In the genomic region with DNA sequence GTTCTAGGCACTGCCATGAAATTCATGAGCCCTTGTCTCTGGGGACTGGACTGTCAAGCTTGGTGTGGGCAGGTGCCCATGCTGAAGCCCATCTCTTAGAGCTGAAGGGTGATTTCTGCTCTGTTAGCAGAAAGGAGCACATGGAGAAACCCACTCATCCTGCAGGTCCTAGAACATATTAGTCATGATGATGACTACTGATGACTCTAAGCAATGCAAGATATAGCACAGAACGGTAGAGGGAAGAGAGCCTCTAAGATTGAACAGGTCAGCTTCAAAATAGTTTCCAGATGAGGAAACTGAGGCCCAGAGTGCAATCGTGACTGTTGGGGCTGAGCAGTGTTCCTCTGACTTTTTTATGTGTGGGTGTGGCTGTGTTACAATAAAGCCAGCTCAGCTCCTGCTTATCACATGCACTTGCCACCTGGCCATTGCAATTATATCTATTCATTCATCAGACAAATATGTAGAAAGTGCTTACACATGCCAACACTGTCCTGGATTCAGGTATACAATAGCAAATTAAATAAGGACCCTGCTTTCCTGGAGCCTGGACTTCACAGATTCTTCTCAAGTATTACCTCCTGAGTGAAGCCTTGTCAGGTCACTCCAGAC, we compare ENCODE assay signal across 22 cellular contexts.
"Had no signal": no experiment of that assay in that cellular context is flagged by ENCODE, and none has a peak within 500 bp of the region (broad histone marks: within the 10 kb centered on the region; RNA-seq: fewer than 3 reads in every experiment).

No MANE protein-coding gene starts in this region.

- H3K27ac ChIP-seq: Peyer's patch had no signal

- H3K9me3 ChIP-seq: Peyer's patch had no signal

- H3K4me1 ChIP-seq: Peyer's patch had no signal

- H3K36me3 ChIP-seq: Peyer's patch had no signal

- H3K27me3 ChIP-seq: Peyer's patch had no signal

- H3K4me3 ChIP-seq: Peyer's patch had no signal

- ATAC-seq: activated CD8-positive, alpha-beta T cell treated with anti-CD3 and anti-CD28 coated beads, Interleukin-2, amount 10 ng/mL, durations not matched to agents 7 days and 5 days; T-helper 17 cell; WTC11 had no signal

- DNase-seq: activated CD4-positive, alpha-beta T cell treated with anti-CD3 and anti-CD28 coated beads for 48 hours; activated CD4-positive, alpha-beta T cell treated with anti-CD3 and anti-CD28 coated beads, Interleukin-2, amount 50 U/mL, for 4 hours; activated CD4-positive, CD25-positive, alpha-beta regulatory T cell treated with anti-CD3 and anti-CD28 coated beads, Interleukin-2, amount 50 U/mL, for 72 hours; activated CD8-positive, alpha-beta memory T cell treated with anti-CD3 and anti-CD28 coated beads, Interleukin-2, amount 50 U/mL, for 48 hours; activated CD8-positive, alpha-beta T cell treated with anti-CD3 and anti-CD28 coated beads, Interleukin-2, amount 10 ng/mL, durations not matched to agents 7 days and 5 days; activated T-cell treated with anti-CD3 and anti-CD28 coated beads, Interleukin-2, amount 50 U/mL, for 1 hour; aorta; IMR-90; Kasumi-1; KBM-7; NCI-H1092; NCI-H1417 treated with DMSO at 0.1 percent for 48 hours; NCI-H1694; NCI-H2029; NCI-H2107; NCI-H510A treated with DMSO at 0.1 percent for 48 hours; NCI-H774; Peyer's patch; SHP77 treated with DMSO at 0.1 percent for 48 hours; T-helper 17 cell; T-helper 9 cell had no signal
